Comparison of ENCODE assay signal across 10 cellular contexts in the genomic region with DNA sequence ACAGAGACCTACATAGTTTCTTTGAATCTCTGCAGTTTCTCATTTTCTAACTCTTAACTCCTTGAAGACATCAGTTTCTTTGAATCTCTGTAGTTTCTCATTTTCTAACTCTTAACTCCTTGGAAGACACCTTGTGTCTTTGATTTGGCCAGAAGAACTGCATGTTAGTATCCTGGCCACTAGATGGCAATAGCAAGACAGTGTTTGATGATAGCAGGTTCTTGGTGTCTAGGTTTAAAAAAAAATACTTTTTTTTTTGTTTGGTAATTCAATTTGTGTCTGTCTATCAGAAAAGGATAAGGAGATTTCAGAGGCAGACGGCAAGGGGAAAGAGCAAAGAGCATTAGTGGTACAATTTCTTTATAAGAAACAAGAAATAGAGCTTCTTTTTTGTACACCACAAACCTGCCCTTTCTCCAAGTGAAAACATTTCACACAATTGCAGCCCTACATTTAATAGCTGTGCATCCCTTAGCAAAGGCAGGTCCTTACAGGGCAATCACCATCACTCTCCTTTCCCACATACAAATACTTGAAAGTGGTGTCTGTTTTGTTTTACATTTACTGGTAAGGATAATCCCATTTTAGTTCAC.
DNase-seq lines count a peak whose midpoint lies in the region; ATAC-seq, FAIRE-seq and TF ChIP-seq lines count a peak whose summit lies in the region.
"Had no signal": no experiment of that assay in that cellular context is flagged by ENCODE, and none has a peak within 500 bp of the region (broad histone marks: within the 10 kb centered on the region; RNA-seq: fewer than 3 reads in every experiment).

No MANE protein-coding gene starts in this region.

- TF ChIP-seq POLR2A in endothelial cell of umbilical vein (IDR thresholded peaks at IDR 0.05; ENCODE audit: low read depth, low read length) = no peak

- POLR2A ChIA-PET in OCI-LY7 (lab: Charles Lee) = no interaction called here
- POLR2A ChIA-PET in endothelial cell of umbilical vein (lab: Charles Lee) = no interaction called here

- H3K4me3 ChIP-seq in OCI-LY7 (ENCODE audit: low read depth, low read length, poor library complexity, severe bottlenecking) (no peak overlapping the region), endothelial cell of umbilical vein (replicated peaks in 1 of 3; ENCODE audit: insufficient read depth in 1 of 3, low read depth in 1 of 3, low read length in 3 of 3) (no peak overlapping the region)
- H3K4me3 ChIP-seq: skin epidermis had no signal

- ATAC-seq in GM19452 (IDR thresholded peaks at IDR 0.05; ENCODE audit: unreplicated experiment) (peak; percentile 58), HG03520 (IDR thresholded peaks at IDR 0.05; ENCODE audit: unreplicated experiment) (peak; percentile 63), HG03521 (IDR thresholded peaks at IDR 0.05; ENCODE audit: unreplicated experiment) (no peak)

- TF ChIP-seq CTCF in D721Med (IDR thresholded peaks at IDR 0.05; ENCODE audit: insufficient read depth, missing control alignments) = peak; percentile 94
- TF ChIP-seq CTCF in OCI-LY7 (conservative IDR thresholded peaks at IDR 0.05; ENCODE audit: low read length) = peak; percentile 92
- peak; percentile 56 to 71 for TF ChIP-seq CTCF in endothelial cell of umbilical vein (IDR thresholded peaks at IDR 0.05; ENCODE audit: extremely low read depth in 1 of 2, insufficient read depth in 1 of 2, low read depth in 1 of 2, low read length in 2 of 2)
- TF ChIP-seq CTCF in osteocyte (IDR thresholded peaks at IDR 0.05) = peak; percentile 85

- H3K9me1 ChIP-seq in endothelial cell of umbilical vein (replicated peaks; ENCODE audit: control insufficient read depth, extremely low read depth, insufficient read depth, low read length) = no peaks in the 10 kb centered on the region

- FAIRE-seq in D721Med (lab: Jason Lieb, UNC) = no peak
- peak; percentile 54 for FAIRE-seq in endothelial cell of umbilical vein (lab: Jason Lieb, UNC)

- CTCF ChIA-PET in OCI-LY7 (lab: Charles Lee; ENCODE audit: unreplicated experiment) (no interaction called here), endothelial cell of umbilical vein (lab: Charles Lee) (interaction anchor here (0.8 to 1.5 kb wide), 5 partner anchors 11 to 692 kb away, joined by 3 to 7 read pairs (median 3); no protein-coding TSS in a partner anchor)

- H3K4me2 ChIP-seq in OCI-LY7 (ENCODE audit: low read length) = no peak overlapping the region
- H3K4me2 ChIP-seq in endothelial cell of umbilical vein (ENCODE audit: insufficient read depth, low read length) = no peak overlapping the region

- no peaks in the 10 kb centered on the region for H3K9me2 ChIP-seq in OCI-LY7 (ENCODE audit: insufficient read depth, low read length)

- no peaks in the 10 kb centered on the region for H3K9me3 Mint-ChIP-seq in osteocyte (ENCODE audit: unreplicated experiment)

- peaks cover 30% of the 10 kb centered on the region for H3K27me3 Mint-ChIP-seq in osteocyte (ENCODE audit: unreplicated experiment)

- H2AFZ ChIP-seq in OCI-LY7 (ENCODE audit: low read length) (no peak overlapping the region), endothelial cell of umbilical vein (ENCODE audit: low read depth, low read length) (no peak overlapping the region)

- H3K27ac ChIP-seq in OCI-LY7 (ENCODE audit: low read depth, low read length, poor library complexity, severe bottlenecking) = no peak overlapping the region
- H3K27ac ChIP-seq in endothelial cell of umbilical vein (ENCODE audit: insufficient read depth, low read depth, low read length) = no peak overlapping the region
- H3K27ac ChIP-seq: skin epidermis had no signal

- no peaks in the 10 kb centered on the region for H3K27me3 ChIP-seq in endothelial cell of umbilical vein (ENCODE audit: control insufficient read depth in 2 of 2, insufficient read depth in 2 of 2, low read length in 2 of 2)

- no peak overlapping the region for H3K9ac ChIP-seq in endothelial cell of umbilical vein (replicated peaks; ENCODE audit: extremely low read depth, insufficient read depth, low read length)

- H3K36me3 Mint-ChIP-seq in osteocyte (ENCODE audit: unreplicated experiment) = no peaks in the 10 kb centered on the region

- no peak overlapping the region for H3K27ac Mint-ChIP-seq in osteocyte (ENCODE audit: unreplicated experiment)
- H3K27ac Mint-ChIP-seq: T-helper 1 cell treated with Interleukin-12 subunit alpha and Interleukin-12 subunit beta and Interleukin-4 antibody, amounts not matched to agents 30 μg/mL and 1 μg/mL, for 36 hours had no signal

- H3K79me2 ChIP-seq in OCI-LY7 (ENCODE audit: insufficient read depth, low read depth, low read length) = no peaks in the 10 kb centered on the region
- H3K79me2 ChIP-seq in endothelial cell of umbilical vein (ENCODE audit: control insufficient read depth, insufficient read depth, low read length) = no peaks in the 10 kb centered on the region

- H3K4me1 ChIP-seq in OCI-LY7 (ENCODE audit: insufficient read depth, low read length, poor library complexity, severe bottlenecking) (no peaks in the 10 kb centered on the region), endothelial cell of umbilical vein (ENCODE audit: control insufficient read depth, extremely low read depth, insufficient read depth, low read length) (no peaks in the 10 kb centered on the region)

- H3K36me3 ChIP-seq in OCI-LY7 (ENCODE audit: insufficient read depth, low read length) (no peaks in the 10 kb centered on the region), endothelial cell of umbilical vein (ENCODE audit: control insufficient read depth in 2 of 2, extremely low read depth in 1 of 2, insufficient read depth in 2 of 2, low read length in 2 of 2) (no peaks in the 10 kb centered on the region)

- BruUV-seq in OCI-LY7 (replicated peaks; lab: Mats Ljungman, UMichigan) (no TSS peak), endothelial cell of umbilical vein (replicated peaks; lab: Mats Ljungman, UMichigan) (no TSS peak)

- no peaks in the 10 kb centered on the region for H3K9me3 ChIP-seq in OCI-LY7 (ENCODE audit: low read length)
- H3K9me3 ChIP-seq in endothelial cell of umbilical vein (replicated peaks; ENCODE audit: control insufficient read depth, insufficient read depth, low read length) = no peaks in the 10 kb centered on the region

- H4K20me1 ChIP-seq in OCI-LY7 (ENCODE audit: insufficient read depth, low read length) = no peaks in the 10 kb centered on the region
- no peaks in the 10 kb centered on the region for H4K20me1 ChIP-seq in endothelial cell of umbilical vein (replicated peaks; ENCODE audit: control insufficient read depth, extremely low read depth, insufficient read depth, low read length)

- intact Hi-C loops in OCI-LY7 (cut with micrococcal nuclease; ENCODE audit: unreplicated experiment) (loop anchor here (2.0 to 5.0 kb wide), 2 partner anchors 691 to 1758 kb away; no protein-coding TSS in a partner anchor), endothelial cell of umbilical vein (cut with micrococcal nuclease) (loop anchor here (2.0 to 10.0 kb wide), 3 partner anchors 692 to 1758 kb away; no protein-coding TSS in a partner anchor)

- DNase-seq in D721Med (ENCODE audit: insufficient read length, low spot score) = no peak
- peak; percentile 64 for DNase-seq in OCI-LY7 (ENCODE audit: low spot score)
- peak; percentile 56 for DNase-seq in endothelial cell of umbilical vein (ENCODE audit: low read depth, low spot score)
- DNase-seq in osteocyte (ENCODE audit: extremely low spot score, unreplicated experiment) = no peak
- DNase-seq in CD1c-positive myeloid dendritic cell (ENCODE audit: extremely low spot score) = no peak

- no peak overlapping the region for H3K4me3 Mint-ChIP-seq in osteocyte (ENCODE audit: unreplicated experiment)
- H3K4me3 Mint-ChIP-seq: T-helper 1 cell treated with Interleukin-12 subunit alpha and Interleukin-12 subunit beta and Interleukin-4 antibody, amounts not matched to agents 30 μg/mL and 1 μg/mL, for 36 hours had no signal

- no peaks in the 10 kb centered on the region for H3K4me1 Mint-ChIP-seq in osteocyte (ENCODE audit: unreplicated experiment)

- dilution Hi-C loops in endothelial cell of umbilical vein (cut with MboI; ENCODE audit: extremely low pct_ligation_motif_present, low sequenced_read_pairs) = no loop called here

TF ChIP-seq in endothelial cell of umbilical vein, 7 proteins besides CTCF, POLR2A, EP300 and RAD21:
- TF ChIP-seq GATA2 (IDR thresholded peaks at IDR 0.05; ENCODE audit: insufficient read depth, insufficient read length, low read depth, low read length) = no peak
- no peak for TF ChIP-seq MYC (IDR thresholded peaks at IDR 0.05; ENCODE audit: low read depth, low read length)
- TF ChIP-seq JUN (IDR thresholded peaks at IDR 0.05; ENCODE audit: borderline replicate concordance, insufficient read depth, insufficient read length, low read depth) = no peak
- no peak for TF ChIP-seq POLR2AphosphoS5 (IDR thresholded peaks at IDR 0.05; ENCODE audit: insufficient read depth, low read depth, low read length)
- TF ChIP-seq, protein P1, sequence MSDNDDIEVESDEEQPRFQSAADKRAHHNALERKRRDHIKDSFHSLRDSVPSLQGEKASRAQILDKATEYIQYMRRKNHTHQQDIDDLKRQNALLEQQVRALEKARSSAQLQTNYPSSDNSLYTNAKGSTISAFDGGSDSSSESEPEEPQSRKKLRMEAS (IDR thresholded peaks at IDR 0.05; ENCODE audit: insufficient read depth, insufficient read length) = no peak
- TF ChIP-seq EZH2 (IDR thresholded peaks at IDR 0.05; ENCODE audit: borderline replicate concordance, low read depth, low read length, severe bottlenecking) = no peak

Comparison
In these comparisons a context has a peak if more than half of its experiments do, and no peak if none do; other contexts are left out.
1. DNase-seq: peak in OCI-LY7 (single experiment) and endothelial cell of umbilical vein (single experiment); none in D721Med (single experiment), osteocyte (single experiment) and CD1c-positive myeloid dendritic cell (single experiment).
2. Peak in every context shown above with its lines, with median percentiles within 50 percentile points of each other: CTCF ChIP-seq.